8 cellular contexts compared by ENCODE assay signal in genomic region chr1:1433804-1434130, GRCh38. TPM values are rescaled to one million over a fixed set of nuclear protein-coding genes. Genes with fewer than 3 reads are reported as not detected.
DNase-seq lines count a peak whose midpoint lies in the region; ATAC-seq and TF ChIP-seq lines count a peak whose summit lies in the region.

No MANE protein-coding gene starts in this region.

- H3K36me3 Mint-ChIP-seq in nephron (ENCODE audit: low read depth): no peaks in the 10 kb centered on the region

- H3K79me2 ChIP-seq in PC-9 (ENCODE audit: low read depth): peaks cover 5% of the 10 kb centered on the region; the same call in 1 of the 2 replicates

- H3K9me3 ChIP-seq in PC-9 (ENCODE audit: insufficient read depth, low read depth): no peaks in the 10 kb centered on the region
- H3K9me3 ChIP-seq in thoracic aorta: no peaks in the 10 kb centered on the region

- DNase-seq in EL (peak; percentile 21), PC-9 (peak; percentile 61 to 68), thoracic aorta (ENCODE audit: low spot score) (no peak), NCI-H748 (lab: John Stamatoyannopoulos, UW; ENCODE audit: unreplicated experiment) (no peak), NCI-H2081 (lab: John Stamatoyannopoulos, UW) (no peak)

- peak overlapping the region; percentile 56 to 92 (median 91) for H3K27ac Mint-ChIP-seq in nephron

- ATAC-seq in thoracic aorta (ENCODE audit: insufficient number of reproducible peaks, low FRiP score, low read depth) (no peak), HG02610 (IDR thresholded peaks at IDR 0.05; ENCODE audit: unreplicated experiment) (no peak)

- H3K9me2 ChIP-seq in PC-9 (ENCODE audit: insufficient read depth): no peaks in the 10 kb centered on the region

- H3F3A ChIP-seq in PC-9 (ENCODE audit: insufficient read depth, low read depth): peaks cover 33% of the 10 kb centered on the region; the same call in 1 of the 2 replicates

- no peaks in the 10 kb centered on the region for H3K9me3 Mint-ChIP-seq in nephron

- peak overlapping the region; percentile 32 to 61 (median 38) for H3K4me3 Mint-ChIP-seq in nephron

- POLR2A ChIA-PET in PC-9 (lab: Charles Lee; ENCODE audit: unreplicated experiment): interaction anchor here (0.5 to 0.7 kb wide), 3 partner anchors 72 to 1554 kb away, joined by 3 to 7 read pairs (median 3); no protein-coding TSS in a partner anchor

- peaks cover 64% of the 10 kb centered on the region for H3K4me1 ChIP-seq in PC-9 (replicated peaks; ENCODE audit: insufficient read depth)
- peaks cover 15 to 58% of the 10 kb centered on the region in 2 donors for H3K4me1 ChIP-seq in thoracic aorta (ENCODE audit: control insufficient read depth in 1 of 2, low read depth in 2 of 2)

- no peaks in the 10 kb centered on the region for H3K27me3 ChIP-seq in PC-9 (ENCODE audit: insufficient read depth, low read depth)
- no peaks in the 10 kb centered on the region for H3K27me3 ChIP-seq in thoracic aorta (replicated peaks; ENCODE audit: insufficient read depth)

- H2AFZ ChIP-seq in PC-9: peak overlapping the region; percentile 79

- H4K20me1 ChIP-seq in PC-9 (ENCODE audit: insufficient read depth): no peaks in the 10 kb centered on the region

- H3K27ac ChIP-seq in PC-9 (peak overlapping the region; percentile 86), cingulate gyrus (ENCODE audit: low read depth, low read length) (peak overlapping the region; percentile 94), thoracic aorta (peak overlapping the region; percentile 68 to 83)

- BruUV-seq in PC-9 (replicated peaks; lab: Mats Ljungman, UMichigan): no TSS peak

- H3K27me3 Mint-ChIP-seq in nephron (ENCODE audit: low read depth): no peaks in the 10 kb centered on the region

- CTCF ChIA-PET in PC-9 (lab: Charles Lee): no interaction called here

- H3K36me3 ChIP-seq in PC-9 (ENCODE audit: low read depth): no peaks in the 10 kb centered on the region
- no peaks in the 10 kb centered on the region for H3K36me3 ChIP-seq in thoracic aorta

- peaks cover 34% of the 10 kb centered on the region for H3K4me1 Mint-ChIP-seq in nephron

- intact Hi-C loops in PC-9 (cut with micrococcal nuclease; ENCODE audit: unreplicated experiment): loop anchor here (2.0 to 10.0 kb wide), 3 partner anchors 27 to 89 kb away; partner anchors contain the start of genes DVL1 and MRPL20

- TF ChIP-seq CTCF in PC-9 (conservative IDR thresholded peaks at IDR 0.05) (no peak), nephron (IDR thresholded peaks at IDR 0.05; ENCODE audit: unreplicated experiment in 3 of 3) (no peak), thoracic aorta (IDR thresholded peaks at IDR 0.05) (no peak)

- H3K4me3 ChIP-seq in PC-9 (peak overlapping the region; percentile 45; the same call in 1 of the 2 replicates), thoracic aorta (peak overlapping the region; percentile 7)

- H3K4me2 ChIP-seq in PC-9: peak overlapping the region; percentile 85

RNA-seq across cellular contexts. Expression of gene VWA1, which starts 1.7 kb away (rescaled TPM):
- total RNA-seq in PC-9 (2021) (56.6 and 65.9 TPM in 2 replicates), thoracic aorta (10 to 100 TPM; 21.7 to 23.6 TPM)

RNA-seq across cellular contexts. Expression of gene ANKRD65, which starts 12.7 kb away (rescaled TPM):
- total RNA-seq in PC-9 (2021) (14.7 and 18.9 TPM in 2 replicates), thoracic aorta (under 1 TPM in 1 of 2 donors, not detected in 1; 0.68 TPM)

RNA-seq across cellular contexts. Expression of gene ATAD3C, which starts 15.7 kb away (rescaled TPM):
- total RNA-seq in PC-9 (2021) (4.0 and 4.2 TPM in 2 replicates), thoracic aorta (under 1 TPM in 1 of 2 donors, not detected in 1; 0.27 TPM)

RNA-seq across cellular contexts. Expression of gene MRPL20, which starts 26.7 kb away (rescaled TPM):
- total RNA-seq in PC-9 (2021): 90.5 and 90.8 TPM in 2 replicates
- total RNA-seq in thoracic aorta: 100 to 1,000 TPM in 1 of 2 donors, 10 to 100 TPM in 1; 96.9 to 121 TPM

RNA-seq across cellular contexts. Expression of gene CCNL2, which starts 34.6 kb away (rescaled TPM):
- total RNA-seq in PC-9 (2021) (162 and 183 TPM in 2 replicates), thoracic aorta (100 to 1,000 TPM; 214 to 313 TPM)

Comparison
In these comparisons a context has a peak if more than half of its experiments do, and no peak if none do; other contexts are left out.
1. DNase-seq: peak in EL (single experiment) and PC-9 (2 of 2); none in thoracic aorta (single experiment), NCI-H748 (single experiment) and NCI-H2081 (0 of 2).
2. Peak in every context shown above with its lines, with median percentiles within 50 percentile points of each other: H3K27ac ChIP-seq.